In genomic region chr13:106594986-106595385, GRCh38 we compare ENCODE assay signal across 29 cellular contexts. TPM values are rescaled to one million over a fixed set of nuclear protein-coding genes. Genes with fewer than 3 reads are reported as not detected.
"Had no signal": no experiment of that assay in that cellular context is flagged by ENCODE, and none has a peak within 500 bp of the region (broad histone marks: within the 10 kb centered on the region; RNA-seq: fewer than 3 reads in every experiment).

No MANE protein-coding gene starts in this region.

- DNase-seq: activated CD4-positive, alpha-beta memory T cell treated with anti-CD3 and anti-CD28 coated beads, Interleukin-2, amount 10 ng/mL, durations not matched to agents 7 days and 5 days; activated CD4-positive, alpha-beta T cell treated with anti-CD3 and anti-CD28 coated beads for 1 hour; activated CD4-positive, alpha-beta T cell treated with anti-CD3 and anti-CD28 coated beads for 4 hours; activated CD4-positive, alpha-beta T cell treated with anti-CD3 and anti-CD28 coated beads, Interleukin-2, amount 10 ng/mL, durations not matched to agents 7 days and 5 days; activated CD4-positive, alpha-beta T cell treated with anti-CD3 and anti-CD28 coated beads, Interleukin-2, amount 50 U/mL, for 4 hours; activated CD8-positive, alpha-beta memory T cell treated with anti-CD3 and anti-CD28 coated beads, Interleukin-2, amount 50 U/mL, for 48 hours; activated gamma-delta T cell; activated naive CD4-positive, alpha-beta T cell; activated naive CD4-positive, alpha-beta T cell treated with anti-CD3 and anti-CD28 coated beads, Interleukin-2, amount 10 ng/mL, durations not matched to agents 7 days and 5 days; activated naive CD8-positive, alpha-beta T cell treated with anti-CD3 and anti-CD28 coated beads, Interleukin-2, amount 10 ng/mL, durations not matched to agents 7 days and 5 days; activated T-cell treated with anti-CD3 and anti-CD28 coated beads for 4 hours; activated T-cell treated with anti-CD3 and anti-CD28 coated beads, Interleukin-2, amount 50 U/mL, for 24 hours; activated T-cell treated with anti-CD3 and anti-CD28 coated beads, Interleukin-2, amount 50 U/mL, for 72 hours; amniotic stem cell; brain microvascular endothelial cell; colonic mucosa; effector memory CD8-positive, alpha-beta T cell; erythroblast; foreskin keratinocyte; SW 1271; T-cell; T-helper 2 cell had no signal

- H3K36me3 ChIP-seq: brain microvascular endothelial cell, colonic mucosa, esophagus muscularis mucosa, gastroesophageal sphincter, heart right ventricle had no signal

- H3K27ac ChIP-seq: brain microvascular endothelial cell, colonic mucosa, esophagus muscularis mucosa, foreskin keratinocyte, gastroesophageal sphincter, heart right ventricle, VCaP had no signal

- FAIRE-seq: astrocyte, bronchial epithelial cell had no signal

- H3K4me3 ChIP-seq: colonic mucosa, esophagus muscularis mucosa, gastroesophageal sphincter, heart right ventricle had no signal

- H3K4me1 ChIP-seq: colonic mucosa, foreskin keratinocyte had no signal

- H3K9me3 ChIP-seq: colonic mucosa, esophagus muscularis mucosa, gastroesophageal sphincter, heart right ventricle had no signal

- H3K27me3 ChIP-seq: brain microvascular endothelial cell, colonic mucosa, esophagus muscularis mucosa, foreskin keratinocyte, gastroesophageal sphincter, heart right ventricle had no signal

RNA-seq across cellular contexts. Expression of gene EFNB2, which starts 59.5 kb away (rescaled TPM):
- total RNA-seq: activated naive CD4-positive, alpha-beta T cell treated with anti-CD3 and anti-CD28 coated beads, Interleukin-2, amount 50 U/mL, for 72 hours had no signal
